14 cellular contexts compared by ENCODE assay signal in genomic region chr4:187608001-187608421, GRCh38.
DNase-seq lines count a peak whose midpoint lies in the region; ATAC-seq, FAIRE-seq and TF ChIP-seq lines count a peak whose summit lies in the region.
"Had no signal": no experiment of that assay in that cellular context is flagged by ENCODE, and none has a peak within 500 bp of the region (broad histone marks: within the 10 kb centered on the region; RNA-seq: fewer than 3 reads in every experiment).

No MANE protein-coding gene starts in this region.

- H3K27me3 Mint-ChIP-seq in HFFc6 (ENCODE audit: insufficient read depth), result no peaks in the 10 kb centered on the region
- H3K27me3 Mint-ChIP-seq: effector memory CD8-positive, alpha-beta T cell had no signal

- no peak for TF ChIP-seq CTCF in A549 (IDR thresholded peaks at IDR 0.05)
- no peak for TF ChIP-seq CTCF in HFFc6 (IDR thresholded peaks at IDR 0.05)
- no peak for TF ChIP-seq CTCF in fibroblast of pulmonary artery (IDR thresholded peaks at IDR 0.05; ENCODE audit: low read length, missing control alignments)
- no peak for TF ChIP-seq CTCF in GM10266 (IDR thresholded peaks at IDR 0.05; ENCODE audit: control insufficient read depth, insufficient read depth, low read depth, missing control alignments)

- H3K4me3 Mint-ChIP-seq in HFFc6, result peak overlapping the region; percentile 44
- H3K4me3 Mint-ChIP-seq: activated T-cell treated with anti-CD3 and anti-CD28 coated beads, Interleukin-2, amount 50 U/mL, for 4 hours; effector memory CD8-positive, alpha-beta T cell had no signal

- TF ChIP-seq POLR2A in A549 (IDR thresholded peaks at IDR 0.05; ENCODE audit: low read length), result no peak
- no peak for TF ChIP-seq POLR2A in GM18505 (IDR thresholded peaks at IDR 0.05; ENCODE audit: borderline replicate concordance, extremely low read depth, insufficient read depth, insufficient read length)

- no peaks in the 10 kb centered on the region for H3K9me3 ChIP-seq in A549
- H3K9me3 ChIP-seq: tibial nerve had no signal

- peak overlapping the region; percentile 8; the same call in 2 of the 3 replicates for H3K4me2 ChIP-seq in A549

- FAIRE-seq in A549 (lab: Jason Lieb, UNC), result no peak
- FAIRE-seq: GM12891 had no signal

- H3K4me1 Mint-ChIP-seq in HFFc6 (ENCODE audit: low read depth), result peaks cover 49% of the 10 kb centered on the region

- no peak for TF ChIP-seq EP300 in A549 (IDR thresholded peaks at IDR 0.05)

- WGBS in A549 (ENCODE audit: missing lambda C conversion rate), result 47% methylated on average over 1 of the region's 1 CpG

- H3K4me3 ChIP-seq in A549 (no peak overlapping the region), fibroblast of pulmonary artery (replicated peaks; ENCODE audit: low read depth, low read length) (no peak overlapping the region)
- H3K4me3 ChIP-seq: tibial nerve had no signal

- peaks cover 10% of the 10 kb centered on the region for H3K4me1 ChIP-seq in A549

- CTCF ChIA-PET in A549 (lab: Yijun Ruan, JAX), result interaction anchor here (1.0 kb wide), 1 partner anchor 882 kb away, joined by 3 read pairs; no protein-coding TSS in a partner anchor

- H3K9me3 Mint-ChIP-seq in HFFc6, result no peaks in the 10 kb centered on the region

- ATAC-seq in A549 (no peak), SK-N-SH treated with all-trans-retinoic acid at 6 μM for 48 hours (peak; percentile 60), sciatic nerve (no peak), GM18505 (IDR thresholded peaks at IDR 0.05; ENCODE audit: unreplicated experiment) (no peak)
- ATAC-seq: activated T-cell treated with anti-CD3 and anti-CD28 coated beads, Interleukin-2, amount 50 U/mL, for 4 hours; effector memory CD8-positive, alpha-beta T cell had no signal

- H3K27ac Mint-ChIP-seq in HFFc6, result peak overlapping the region; percentile 67
- H3K27ac Mint-ChIP-seq: effector memory CD8-positive, alpha-beta T cell had no signal

- TF ChIP-seq RAD21 in A549 (conservative IDR thresholded peaks at IDR 0.05 in 1 of 2, IDR thresholded peaks at IDR 0.05 in 1 of 2), result no peak

- H3K27ac ChIP-seq in A549, result peak overlapping the region; percentile 42 to 58; a peak in 3 of 6 replicates
- H3K27ac ChIP-seq: tibial nerve had no signal

- POLR2A ChIA-PET in A549 (lab: Yijun Ruan, JAX), result interaction anchor here (0.5 to 1.0 kb wide), 3 partner anchors 324 to 884 kb away, joined by 3 read pairs; partner anchors contain the start of genes FAT1 and TRIML2

- H3K36me3 Mint-ChIP-seq in HFFc6 (ENCODE audit: low read depth), result no peaks in the 10 kb centered on the region

- intact Hi-C loops in sciatic nerve (cut with DNase I), result no loop called here

- DNase-seq in A549 (ENCODE audit: low read depth in 1 of 2, low spot score in 1 of 2) (no peak), HFFc6 (peak; percentile 63), fibroblast of pulmonary artery (ENCODE audit: low read depth) (peak; percentile 25), sciatic nerve (ENCODE audit: low spot score) (no peak), GM10266 (ENCODE audit: extremely low spot score) (no peak)
- DNase-seq in stimulated activated CD4-positive, alpha-beta T cell treated with anti-CD3 and anti-CD28 coated beads, Interleukin-1b, Interleukin-23, amount 100 ng/mL, for 48 hours, result no peak
- DNase-seq: activated T-cell treated with anti-CD3 and anti-CD28 coated beads, Interleukin-2, amount 50 U/mL, for 4 hours; AML-193; effector memory CD8-positive, alpha-beta T cell; occipital lobe had no signal

TF ChIP-seq in A549, 52 proteins besides CTCF, POLR2A, EP300 and RAD21:
- TF ChIP-seq MAX (IDR thresholded peaks at IDR 0.05), result no peak
- no peak for TF ChIP-seq MAFK (IDR thresholded peaks at IDR 0.05; ENCODE audit: partially characterized antibody)
- peak; percentile 35; the same call in 1 of the 2 replicates for TF ChIP-seq GATA3 (IDR thresholded peaks at IDR 0.05; ENCODE audit: borderline replicate concordance)
- TF ChIP-seq EHF (CRISPR knock-in tag; IDR thresholded peaks at IDR 0.05), result no peak
- no peak for TF ChIP-seq ESRRA (IDR thresholded peaks at IDR 0.05; ENCODE audit: borderline replicate concordance, low read length)

TF ChIP-seq in SK-N-SH treated with all-trans-retinoic acid at 6 μM for 48 hours, 23 proteins besides CTCF, POLR2A, EP300 and RAD21 (continues in another document):
- no peak for TF ChIP-seq BACH2 (CRISPR knock-in tag; IDR thresholded peaks at IDR 0.05; ENCODE audit: borderline replicate concordance)
- no peak for TF ChIP-seq CREB5 (CRISPR knock-in tag; IDR thresholded peaks at IDR 0.05; ENCODE audit: low read depth)
- no peak for TF ChIP-seq ZNF8 (CRISPR knock-in tag; IDR thresholded peaks at IDR 0.05)
- TF ChIP-seq ZC3H10 (CRISPR knock-in tag; IDR thresholded peaks at IDR 0.05), result no peak
- TF ChIP-seq SNAI2 (CRISPR knock-in tag; IDR thresholded peaks at IDR 0.05), result no peak
- no peak for TF ChIP-seq TSHZ2 (CRISPR knock-in tag; IDR thresholded peaks at IDR 0.05)
- TF ChIP-seq RARB (CRISPR knock-in tag; IDR thresholded peaks at IDR 0.05), result no peak
- TF ChIP-seq TOX (CRISPR knock-in tag; IDR thresholded peaks at IDR 0.05; ENCODE audit: borderline replicate concordance), result no peak
- no peak for TF ChIP-seq TCF4 (CRISPR knock-in tag; IDR thresholded peaks at IDR 0.05; ENCODE audit: borderline replicate concordance)
- no peak for TF ChIP-seq CSRNP3 (CRISPR knock-in tag; IDR thresholded peaks at IDR 0.05)
- TF ChIP-seq ZFP30 (CRISPR knock-in tag; IDR thresholded peaks at IDR 0.05), result no peak
- no peak for TF ChIP-seq PPARA (CRISPR knock-in tag; IDR thresholded peaks at IDR 0.05; ENCODE audit: borderline replicate concordance)
- TF ChIP-seq ISL1 (CRISPR knock-in tag; IDR thresholded peaks at IDR 0.05), result no peak
- no peak for TF ChIP-seq POU6F1 (CRISPR knock-in tag; IDR thresholded peaks at IDR 0.05; ENCODE audit: borderline replicate concordance, low read depth)
- no peak for TF ChIP-seq ZNF70 (CRISPR knock-in tag; IDR thresholded peaks at IDR 0.05)
- TF ChIP-seq OSR1 (CRISPR knock-in tag; IDR thresholded peaks at IDR 0.05), result no peak
- no peak for TF ChIP-seq GLIS3 (CRISPR knock-in tag; IDR thresholded peaks at IDR 0.05)
- TF ChIP-seq ZFP3 (CRISPR knock-in tag; IDR thresholded peaks at IDR 0.05), result no peak
- TF ChIP-seq ESRRG (CRISPR knock-in tag; IDR thresholded peaks at IDR 0.05), result no peak

Comparison
In these comparisons a context has a peak if more than half of its experiments do, and no peak if none do; other contexts are left out.
1. DNase-seq: peak in HFFc6 (single experiment) and fibroblast of pulmonary artery (single experiment); none in A549 (0 of 2), stimulated activated CD4-positive, alpha-beta T cell treated with anti-CD3 and anti-CD28 coated beads, Interleukin-1b, Interleukin-23, amount 100 ng/mL, for 48 hours (single experiment), sciatic nerve (single experiment) and GM10266 (single experiment).